11 cellular contexts compared by ENCODE assay signal in the genomic region with DNA sequence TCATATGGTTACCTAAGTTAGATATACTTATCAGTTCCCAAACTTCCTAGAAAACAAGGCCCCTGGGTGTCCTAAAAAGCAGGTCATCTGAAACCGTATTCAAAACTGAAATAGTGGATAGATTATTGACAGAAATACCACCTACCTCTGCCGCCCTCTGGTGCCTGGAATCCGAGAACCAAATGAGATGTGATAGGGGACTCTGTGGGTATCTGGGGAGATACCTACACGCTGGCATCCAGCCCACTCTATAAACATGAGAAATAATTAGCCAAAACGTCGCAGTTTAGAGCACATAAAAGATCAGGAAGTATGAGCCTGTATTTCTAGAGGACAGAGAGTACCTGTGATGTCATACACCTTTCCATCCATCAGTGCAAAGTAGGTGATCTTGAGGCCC. TPM values are rescaled to one million over a fixed set of nuclear protein-coding genes. Genes with fewer than 3 reads are reported as not detected.
DNase-seq lines count a peak whose midpoint lies in the region; ATAC-seq and TF ChIP-seq lines count a peak whose summit lies in the region.
"Had no signal": no experiment of that assay in that cellular context is flagged by ENCODE, and none has a peak within 500 bp of the region (broad histone marks: within the 10 kb centered on the region; RNA-seq: fewer than 3 reads in every experiment).

No MANE protein-coding gene starts in this region.

- in situ Hi-C loops in GM23248 (cut with MboI) = loop anchor here (10.0 kb wide), 1 partner anchor 113 kb away; the partner anchor contains the start of gene DGKA

- no peak overlapping the region for H3K27ac ChIP-seq in GM23248
- H3K27ac ChIP-seq: testis had no signal

- H3F3A ChIP-seq in GM23248 (ENCODE audit: insufficient read depth) = peaks cover 48% of the 10 kb centered on the region

- H3K27ac Mint-ChIP-seq in activated naive CD4-positive, alpha-beta T cell treated with anti-CD3 and anti-CD28 coated beads for 36 hours = peak overlapping the region; percentile 47
- H3K27ac Mint-ChIP-seq in osteocyte (ENCODE audit: unreplicated experiment) = no peak overlapping the region

- CTCF ChIA-PET in activated naive CD4-positive, alpha-beta T cell treated with anti-CD3 and anti-CD28 coated beads for 36 hours (lab: Charles Lee) = no interaction called here

- ATAC-seq in esophagus mucosa = no peak
- no peak for ATAC-seq in HG03095 (IDR thresholded peaks at IDR 0.05; ENCODE audit: unreplicated experiment)

- H3K4me2 ChIP-seq in GM23248 (ENCODE audit: unreplicated experiment) = no peak overlapping the region

- WGBS in GM23248 (ENCODE audit: low coverage in 1 of 2, low lambda C conversion rate in 2 of 2, missing lambda C conversion rate in 2 of 2), 2 experiments = 51 to 53% methylated on average over 6 of the region's 6 CpGs

- no peaks in the 10 kb centered on the region for H3K9me3 Mint-ChIP-seq in activated naive CD4-positive, alpha-beta T cell treated with anti-CD3 and anti-CD28 coated beads for 36 hours
- H3K9me3 Mint-ChIP-seq in osteocyte (ENCODE audit: unreplicated experiment) = no peaks in the 10 kb centered on the region

- no peak overlapping the region for H3K4me3 Mint-ChIP-seq in activated naive CD4-positive, alpha-beta T cell treated with anti-CD3 and anti-CD28 coated beads for 36 hours
- no peak overlapping the region for H3K4me3 Mint-ChIP-seq in osteocyte (ENCODE audit: unreplicated experiment)

- intact Hi-C loops in activated naive CD4-positive, alpha-beta T cell treated with anti-CD3 and anti-CD28 coated beads for 36 hours (cut with micrococcal nuclease) = loop anchor here (1.0 kb wide), 1 partner anchor 223 kb away; no protein-coding TSS in a partner anchor

- no peaks in the 10 kb centered on the region for H3K9me2 ChIP-seq in GM23248 (ENCODE audit: insufficient read depth)

- H4K20me1 ChIP-seq in GM23248 (ENCODE audit: insufficient read depth) = no peaks in the 10 kb centered on the region

- H3K27me3 Mint-ChIP-seq in activated naive CD4-positive, alpha-beta T cell treated with anti-CD3 and anti-CD28 coated beads for 36 hours (ENCODE audit: low read depth) = no peaks in the 10 kb centered on the region
- H3K27me3 Mint-ChIP-seq in osteocyte (ENCODE audit: unreplicated experiment) = no peaks in the 10 kb centered on the region

- no peaks in the 10 kb centered on the region for H3K9me3 ChIP-seq in GM23248 (ENCODE audit: low read depth)
- H3K9me3 ChIP-seq: testis had no signal

- H3K4me3 ChIP-seq in GM23248 = no peak overlapping the region
- H3K4me3 ChIP-seq: testis had no signal

- no peak for DNase-seq in activated naive CD4-positive, alpha-beta T cell treated with anti-CD3 and anti-CD28 coated beads for 36 hours
- no peak for DNase-seq in activated naive CD4-positive, alpha-beta T cell treated with Interleukin-2 at 50 U/mL for 16 hours
- DNase-seq in NCI-H69 (lab: John Stamatoyannopoulos, UW) (peak; percentile 8), dermis blood vessel endothelial cell (peak; percentile 25), osteocyte (ENCODE audit: extremely low spot score, unreplicated experiment) (no peak), GM23248 (no peak)
- DNase-seq: activated CD4-positive, alpha-beta T cell treated with anti-CD3 and anti-CD28 coated beads for 48 hours; COR-L47; testis had no signal

- H2AFZ ChIP-seq in GM23248 = no peak overlapping the region

- peaks cover 37% of the 10 kb centered on the region for H3K36me3 ChIP-seq in GM23248 (ENCODE audit: low read depth)

- H3K4me1 Mint-ChIP-seq in activated naive CD4-positive, alpha-beta T cell treated with anti-CD3 and anti-CD28 coated beads for 36 hours (ENCODE audit: low read depth) = peaks cover 48% of the 10 kb centered on the region
- H3K4me1 Mint-ChIP-seq in osteocyte (ENCODE audit: unreplicated experiment) = peaks cover 33% of the 10 kb centered on the region

- no peak overlapping the region for H3K9ac ChIP-seq in GM23248

- TF ChIP-seq CTCF in osteocyte (IDR thresholded peaks at IDR 0.05) = peak; percentile 33

- no peaks in the 10 kb centered on the region for H3K27me3 ChIP-seq in GM23248 (replicated peaks; ENCODE audit: insufficient read depth)
- H3K27me3 ChIP-seq: testis had no signal

- H3K79me2 ChIP-seq in GM23248 (ENCODE audit: insufficient read depth) = peaks cover 69% of the 10 kb centered on the region

- peaks cover 20% of the 10 kb centered on the region for H3K4me1 ChIP-seq in GM23248 (ENCODE audit: insufficient read depth)

- H3K36me3 Mint-ChIP-seq in activated naive CD4-positive, alpha-beta T cell treated with anti-CD3 and anti-CD28 coated beads for 36 hours (ENCODE audit: low read depth) = peaks cover 24% of the 10 kb centered on the region
- H3K36me3 Mint-ChIP-seq in osteocyte (ENCODE audit: unreplicated experiment) = peaks cover 17% of the 10 kb centered on the region

RNA-seq across cellular contexts. Expression of gene ORMDL2, which starts 4.4 kb away (rescaled TPM):
- total RNA-seq in activated naive CD4-positive, alpha-beta T cell treated with anti-CD3 and anti-CD28 coated beads for 36 hours = 10 to 100 TPM; 23.8 to 26.4 TPM
- total RNA-seq in dermis blood vessel endothelial cell (35.3 and 38.6 TPM in 2 replicates), osteocyte (26.0 TPM in 2 replicates), esophagus mucosa (64.2 TPM)
- 21.1 and 21.7 TPM in 2 replicates for total RNA-seq in GM23248 (2014; rRNA removed; shearing (Covaris generic))
- 86.6 and 87.7 TPM in 2 replicates for polyA plus RNA-seq in GM23248 (2016; fragmentation: Nextera tagmentation; extraction: Ambion mirVana)

RNA-seq across cellular contexts. Expression of gene SARNP, which starts 4.7 kb away (rescaled TPM):
- total RNA-seq in activated naive CD4-positive, alpha-beta T cell treated with anti-CD3 and anti-CD28 coated beads for 36 hours = 100 to 1,000 TPM; 100 to 101 TPM
- total RNA-seq in dermis blood vessel endothelial cell (93.8 and 113 TPM in 2 replicates), osteocyte (55.6 and 56.1 TPM in 2 replicates), esophagus mucosa (47.6 TPM)
- 53.6 and 65.1 TPM in 2 replicates for total RNA-seq in GM23248 (2014; rRNA removed; shearing (Covaris generic))
- polyA plus RNA-seq in GM23248 (2016; fragmentation: Nextera tagmentation; extraction: Ambion mirVana) = 131 and 139 TPM in 2 replicates

RNA-seq across cellular contexts. Expression of gene DNAJC14, which starts 7.2 kb away (rescaled TPM):
- 10 to 100 TPM; 19.7 to 21.9 TPM for total RNA-seq in activated naive CD4-positive, alpha-beta T cell treated with anti-CD3 and anti-CD28 coated beads for 36 hours
- 63.2 and 65.9 TPM in 2 replicates for total RNA-seq in dermis blood vessel endothelial cell
- 44.3 and 46.8 TPM in 2 replicates for total RNA-seq in osteocyte
- 15.3 TPM for total RNA-seq in esophagus mucosa
- total RNA-seq in GM23248 (2014; rRNA removed; shearing (Covaris generic)) = 38.7 and 43.8 TPM in 2 replicates
- polyA plus RNA-seq in GM23248 (2016; fragmentation: Nextera tagmentation; extraction: Ambion mirVana) = 23.7 and 24.5 TPM in 2 replicates

RNA-seq across cellular contexts. Expression of gene MMP19, which starts 20.5 kb away (rescaled TPM):
- total RNA-seq in activated naive CD4-positive, alpha-beta T cell treated with anti-CD3 and anti-CD28 coated beads for 36 hours = under 1 TPM in 1 of 2 experiments, not detected in 1; 0.10 TPM
- total RNA-seq in dermis blood vessel endothelial cell (0.68 and 1.1 TPM in 2 replicates), osteocyte (14.3 and 15.1 TPM in 2 replicates), esophagus mucosa (0.60 TPM)
- total RNA-seq in GM23248 (2014; rRNA removed; shearing (Covaris generic)) = 17.6 and 26.3 TPM in 2 replicates
- polyA plus RNA-seq in GM23248 (2016; fragmentation: Nextera tagmentation; extraction: Ambion mirVana) = 13.8 and 15.7 TPM in 2 replicates

Comparison
In these comparisons a context has a peak if more than half of its experiments do, and no peak if none do; other contexts are left out.
1. DNase-seq: peak in NCI-H69 (single experiment) and dermis blood vessel endothelial cell (single experiment); none in activated naive CD4-positive, alpha-beta T cell treated with anti-CD3 and anti-CD28 coated beads for 36 hours (single experiment), activated naive CD4-positive, alpha-beta T cell treated with Interleukin-2 at 50 U/mL for 16 hours (single experiment), osteocyte (single experiment) and GM23248 (single experiment).